ENCODE assay signal across 29 cellular contexts in the genomic region with DNA sequence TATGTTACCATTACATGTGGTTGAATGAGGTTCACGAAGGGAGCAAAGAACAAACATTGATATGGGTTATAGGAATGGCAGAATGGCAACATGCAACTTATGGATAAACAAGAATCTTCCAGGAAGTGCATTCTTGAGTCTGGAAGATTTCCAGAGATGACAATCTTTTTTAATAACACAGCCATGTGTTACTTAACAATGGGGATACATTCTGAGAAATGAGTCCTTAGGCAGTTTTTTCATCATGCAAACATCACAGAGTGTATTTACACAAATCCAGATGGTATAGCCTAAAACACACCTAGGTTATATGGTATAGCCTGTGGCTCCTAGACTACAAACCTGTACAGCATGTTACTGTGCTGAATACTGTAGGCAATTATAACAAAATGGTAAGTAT. TPM values are rescaled to one million over a fixed set of nuclear protein-coding genes. Genes with fewer than 3 reads are reported as not detected.
DNase-seq lines count a peak whose midpoint lies in the region; ATAC-seq and TF ChIP-seq lines count a peak whose summit lies in the region.
"Had no signal": no experiment of that assay in that cellular context is flagged by ENCODE, and none has a peak within 500 bp of the region (broad histone marks: within the 10 kb centered on the region; RNA-seq: fewer than 3 reads in every experiment).

No MANE protein-coding gene starts in this region.

- H3K9ac ChIP-seq in mammary epithelial cell (ENCODE audit: insufficient read depth, low read length): no peak overlapping the region
- H3K9ac ChIP-seq: SK-N-SH had no signal

- DNase-seq in mammary epithelial cell (peak; percentile 13), breast epithelium (ENCODE audit: low spot score in 2 of 2) (no peak), NCI-H69 (lab: John Stamatoyannopoulos, UW) (peak; percentile 63), epithelial cell of prostate (ENCODE audit: low read depth, low spot score) (peak; percentile 39), mucosa of descending colon (no peak), DMS153 treated with DMSO at 0.1 percent for 48 hours (lab: John Stamatoyannopoulos, UW; ENCODE audit: unreplicated experiment) (no peak)
- DNase-seq in effector CD4-positive, alpha-beta T cell: no peak
- DNase-seq: 8988T, ACHN, BE2C, Calu3, DMS53, GDM1, GOT3, HCEC 1CT, Karpas-422, NCI-H1105 treated with DMSO at 0.1 percent for 48 hours, NCI-H146, NCI-H1930, NCI-H2107, NCI-H774, SHP77 treated with DMSO at 0.1 percent for 48 hours, SK-N-SH, SW 1271 had no signal

- no peak overlapping the region for H3K4me2 ChIP-seq in mammary epithelial cell (ENCODE audit: insufficient read depth, low read depth, low read length)
- H3K4me2 ChIP-seq: SK-N-SH had no signal

- TF ChIP-seq CTCF in mammary epithelial cell (conservative IDR thresholded peaks at IDR 0.05 in 1 of 2, IDR thresholded peaks at IDR 0.05 in 1 of 2; ENCODE audit: extremely low read depth in 1 of 2, insufficient read depth in 1 of 2, low read depth in 1 of 2, low read length in 2 of 2) (no peak), breast epithelium (IDR thresholded peaks at IDR 0.05) (no peak), mucosa of descending colon (IDR thresholded peaks at IDR 0.05) (no peak)

- no peaks in the 10 kb centered on the region for H3K9me3 ChIP-seq in mammary epithelial cell (replicated peaks; ENCODE audit: insufficient read depth, low read length)
- peaks cover 0 to 3% of the 10 kb centered on the region in 2 donors for H3K9me3 ChIP-seq in breast epithelium
- H3K9me3 ChIP-seq in mucosa of descending colon: peaks cover 2% of the 10 kb centered on the region
- H3K9me3 ChIP-seq: BE2C, SK-N-SH had no signal

- no peaks in the 10 kb centered on the region for H4K20me1 ChIP-seq in mammary epithelial cell (ENCODE audit: insufficient read depth, low read length)

- H2AFZ ChIP-seq in mammary epithelial cell (ENCODE audit: low read depth, low read length): no peak overlapping the region

- H3K79me2 ChIP-seq in mammary epithelial cell (ENCODE audit: insufficient read depth, low read length): no peaks in the 10 kb centered on the region

- TF ChIP-seq POLR2A in breast epithelium (IDR thresholded peaks at IDR 0.05): no peak

- H3K27me3 ChIP-seq in mammary epithelial cell (ENCODE audit: insufficient read depth, low read length): no peaks in the 10 kb centered on the region
- H3K27me3 ChIP-seq in breast epithelium: no peaks in the 10 kb centered on the region
- H3K27me3 ChIP-seq: BE2C had no signal

- ATAC-seq in mucosa of descending colon (peak; percentile 57), HG02610 (IDR thresholded peaks at IDR 0.05; ENCODE audit: unreplicated experiment) (no peak)
- ATAC-seq: GM12878, HepG2 had no signal

- H3K27ac ChIP-seq in mammary epithelial cell (ENCODE audit: insufficient read depth, low read depth, low read length): no peak overlapping the region
- no peak overlapping the region for H3K27ac ChIP-seq in breast epithelium
- H3K27ac ChIP-seq in epithelial cell of prostate: no peak overlapping the region
- H3K27ac ChIP-seq: RWPE1 had no signal

- BruUV-seq in mammary epithelial cell (replicated peaks; lab: Mats Ljungman, UMichigan): no TSS peak

- in situ Hi-C loops in mammary epithelial cell (cut with MboI; ENCODE audit: low sequenced_read_pairs in 2 of 2): no loop called here

- intact Hi-C loops in mammary epithelial cell (cut with micrococcal nuclease) (no loop called here), breast epithelium (cut with DNase I; ENCODE audit: low total_unique reads) (no loop called here), mucosa of descending colon (cut with DNase I, micrococcal nuclease) (no loop called here)

- H3K4me3 ChIP-seq in mammary epithelial cell (replicated peaks in 1 of 3; ENCODE audit: insufficient read depth in 1 of 3, low read depth in 2 of 3, low read length in 3 of 3): no peak overlapping the region
- H3K4me3 ChIP-seq in breast epithelium: no peak overlapping the region
- no peak overlapping the region for H3K4me3 ChIP-seq in mucosa of descending colon
- H3K4me3 ChIP-seq: GM12878 had no signal

- no peaks in the 10 kb centered on the region for H3K4me1 ChIP-seq in mammary epithelial cell (ENCODE audit: insufficient read depth, low read length)
- no peaks in the 10 kb centered on the region for H3K4me1 ChIP-seq in breast epithelium
- no peaks in the 10 kb centered on the region for H3K4me1 ChIP-seq in mucosa of descending colon (ENCODE audit: low read depth)
- H3K4me1 ChIP-seq: BE2C had no signal

- dilution Hi-C loops in mammary epithelial cell (cut with HindIII; ENCODE audit: low sequenced_read_pairs): no loop called here

- no peaks in the 10 kb centered on the region for H3K36me3 ChIP-seq in mammary epithelial cell (ENCODE audit: insufficient read depth, low read length)
- no peaks in the 10 kb centered on the region for H3K36me3 ChIP-seq in breast epithelium
- H3K36me3 ChIP-seq in mucosa of descending colon (ENCODE audit: low read depth): no peaks in the 10 kb centered on the region
- H3K36me3 ChIP-seq: BE2C had no signal

- CTCF ChIA-PET in mammary epithelial cell (lab: Charles Lee; ENCODE audit: low non-redundant PET): no interaction called here

- WGBS in mammary epithelial cell (ENCODE audit: low coverage, missing lambda C conversion rate): 70% methylated on average over 1 of the region's 1 CpG

RNA-seq across cellular contexts. Expression of gene SLC28A3, which starts 9.1 kb away (rescaled TPM):
- total RNA-seq in mammary epithelial cell: under 1 TPM; under 0.01 to 0.94 TPM
- polyA plus RNA-seq in mammary epithelial cell: 0.12 TPM
- polyA minus RNA-seq in mammary epithelial cell: not detected
- 10 to 100 TPM in 2 of 3 donors, under 1 TPM in 1; 0.16 to 52.7 (median 10.5) TPM for total RNA-seq in breast epithelium
- total RNA-seq in mucosa of descending colon: 1 to 10 TPM in 1 of 3 donors, under 1 TPM in 2; 0.35 to 7.2 (median 0.41) TPM
- total RNA-seq: HepG2 had no signal
- polyA plus RNA-seq: CD14-positive monocyte, HepG2 had no signal

Comparison
In these comparisons a context has a peak if more than half of its experiments do, and no peak if none do; other contexts are left out.
1. DNase-seq: peak in mammary epithelial cell (single experiment), NCI-H69 (single experiment) and epithelial cell of prostate (single experiment); none in breast epithelium (0 of 2), mucosa of descending colon (0 of 3), DMS153 treated with DMSO at 0.1 percent for 48 hours (single experiment) and effector CD4-positive, alpha-beta T cell (single experiment).